ENCODE assay signal across 1 cellular context in the genomic region with DNA sequence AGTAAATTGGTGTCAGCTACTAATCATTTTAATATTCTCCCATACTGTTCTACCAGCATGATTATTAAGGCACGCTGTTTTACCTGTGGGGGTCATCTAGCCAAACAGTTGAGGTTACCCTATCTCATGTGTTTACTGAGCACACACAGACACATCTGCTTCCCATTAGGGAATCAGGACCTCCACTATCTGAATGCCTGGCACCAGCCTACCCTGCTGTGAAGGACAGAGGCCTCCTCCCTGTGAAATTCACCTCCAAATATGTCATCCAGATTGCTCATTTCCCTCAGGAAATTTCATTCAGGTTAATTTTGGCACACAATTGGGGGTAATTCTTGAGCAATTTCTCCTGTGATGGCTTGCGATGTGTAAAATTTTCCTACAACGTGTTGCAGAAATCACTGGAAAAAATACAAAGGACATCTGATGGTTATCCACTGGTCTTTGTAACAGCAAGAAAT.
TF ChIP-seq lines count a peak whose summit lies in the region.

No MANE protein-coding gene starts in this region.

TF ChIP-seq in HepG2, 621 proteins besides CTCF, POLR2A, EP300 and RAD21 (continued from another document):
- TF ChIP-seq, protein P1, sequence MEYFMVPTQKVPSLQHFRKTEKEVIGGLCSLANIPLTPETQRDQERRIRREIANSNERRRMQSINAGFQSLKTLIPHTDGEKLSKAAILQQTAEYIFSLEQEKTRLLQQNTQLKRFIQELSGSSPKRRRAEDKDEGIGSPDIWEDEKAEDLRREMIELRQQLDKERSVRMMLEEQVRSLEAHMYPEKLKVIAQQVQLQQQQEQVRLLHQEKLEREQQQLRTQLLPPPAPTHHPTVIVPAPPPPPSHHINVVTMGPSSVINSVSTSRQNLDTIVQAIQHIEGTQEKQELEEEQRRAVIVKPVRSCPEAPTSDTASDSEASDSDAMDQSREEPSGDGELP (IDR thresholded peaks at IDR 0.05; ENCODE audit: borderline replicate concordance, low read depth) = peak; percentile 15; the same call in 1 of the 2 replicates
- peak; percentile 72; the same call in 1 of the 2 replicates for TF ChIP-seq ZSCAN22 (CRISPR knock-in tag; IDR thresholded peaks at IDR 0.05)
- no peak for TF ChIP-seq ZNF354B (CRISPR knock-in tag; IDR thresholded peaks at IDR 0.05)
- peak; percentile 29; the same call in 1 of the 2 replicates for TF ChIP-seq SNAPC2 (CRISPR knock-in tag; IDR thresholded peaks at IDR 0.05)
- TF ChIP-seq ATM (IDR thresholded peaks at IDR 0.05; ENCODE audit: borderline replicate concordance) = no peak
- TF ChIP-seq, protein P2, sequence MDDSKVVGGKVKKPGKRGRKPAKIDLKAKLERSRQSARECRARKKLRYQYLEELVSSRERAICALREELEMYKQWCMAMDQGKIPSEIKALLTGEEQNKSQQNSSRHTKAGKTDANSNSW (CRISPR knock-in tag; IDR thresholded peaks at IDR 0.05; ENCODE audit: borderline replicate concordance) = no peak
- peak; percentile 13; the same call in 1 of the 2 replicates for TF ChIP-seq POGZ (CRISPR knock-in tag; IDR thresholded peaks at IDR 0.05)
- no peak for TF ChIP-seq ZNF878 (CRISPR knock-in tag; IDR thresholded peaks at IDR 0.05)
- peak; percentile 26; the same call in 1 of the 2 replicates for TF ChIP-seq HDAC2 (CRISPR knock-in tag; IDR thresholded peaks at IDR 0.05)
- peak; percentile 28; the same call in 1 of the 2 replicates for TF ChIP-seq GATAD2A (CRISPR knock-in tag; IDR thresholded peaks at IDR 0.05)
- TF ChIP-seq SKI (IDR thresholded peaks at IDR 0.05; ENCODE audit: partially characterized antibody) = no peak
- TF ChIP-seq ZNF598 (CRISPR knock-in tag; IDR thresholded peaks at IDR 0.05; ENCODE audit: borderline replicate concordance) = no peak
- no peak for TF ChIP-seq MAFF (IDR thresholded peaks at IDR 0.05; ENCODE audit: low read depth, low read length)
- TF ChIP-seq, protein P3, sequence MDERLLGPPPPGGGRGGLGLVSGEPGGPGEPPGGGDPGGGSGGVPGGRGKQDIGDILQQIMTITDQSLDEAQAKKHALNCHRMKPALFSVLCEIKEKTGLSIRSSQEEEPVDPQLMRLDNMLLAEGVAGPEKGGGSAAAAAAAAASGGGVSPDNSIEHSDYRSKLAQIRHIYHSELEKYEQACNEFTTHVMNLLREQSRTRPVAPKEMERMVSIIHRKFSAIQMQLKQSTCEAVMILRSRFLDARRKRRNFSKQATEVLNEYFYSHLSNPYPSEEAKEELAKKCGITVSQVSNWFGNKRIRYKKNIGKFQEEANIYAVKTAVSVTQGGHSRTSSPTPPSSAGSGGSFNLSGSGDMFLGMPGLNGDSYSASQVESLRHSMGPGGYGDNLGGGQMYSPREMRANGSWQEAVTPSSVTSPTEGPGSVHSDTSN (CRISPR knock-in tag; IDR thresholded peaks at IDR 0.05) = no peak
- no peak for TF ChIP-seq HNRNPH1 (optimal IDR thresholded peaks at IDR 0.05; ENCODE audit: low read depth, low read length)
- no peak for TF ChIP-seq BRD4 (CRISPR knock-in tag; IDR thresholded peaks at IDR 0.05)
- TF ChIP-seq ZNF292 (CRISPR knock-in tag; IDR thresholded peaks at IDR 0.05; ENCODE audit: borderline replicate concordance, low read depth) = no peak
- no peak for TF ChIP-seq HMG20B (CRISPR knock-in tag; conservative IDR thresholded peaks at IDR 0.05)
- no peak for TF ChIP-seq CEBPG (CRISPR knock-in tag; IDR thresholded peaks at IDR 0.05)
- TF ChIP-seq ERF (CRISPR knock-in tag; IDR thresholded peaks at IDR 0.05) = no peak
- TF ChIP-seq FOSL2 (CRISPR knock-in tag; IDR thresholded peaks at IDR 0.05) = no peak
- no peak for TF ChIP-seq ZNF382 (CRISPR knock-in tag; IDR thresholded peaks at IDR 0.05; ENCODE audit: borderline replicate concordance)
- no peak for TF ChIP-seq U2AF2 (IDR thresholded peaks at IDR 0.05; ENCODE audit: low read depth, low read length)
- TF ChIP-seq SNAI1 (CRISPR knock-in tag; IDR thresholded peaks at IDR 0.05; ENCODE audit: borderline replicate concordance) = no peak
- TF ChIP-seq SALL1 (CRISPR knock-in tag; IDR thresholded peaks at IDR 0.05) = peak; percentile 41; the same call in 1 of the 2 replicates
- TF ChIP-seq, protein P4, sequence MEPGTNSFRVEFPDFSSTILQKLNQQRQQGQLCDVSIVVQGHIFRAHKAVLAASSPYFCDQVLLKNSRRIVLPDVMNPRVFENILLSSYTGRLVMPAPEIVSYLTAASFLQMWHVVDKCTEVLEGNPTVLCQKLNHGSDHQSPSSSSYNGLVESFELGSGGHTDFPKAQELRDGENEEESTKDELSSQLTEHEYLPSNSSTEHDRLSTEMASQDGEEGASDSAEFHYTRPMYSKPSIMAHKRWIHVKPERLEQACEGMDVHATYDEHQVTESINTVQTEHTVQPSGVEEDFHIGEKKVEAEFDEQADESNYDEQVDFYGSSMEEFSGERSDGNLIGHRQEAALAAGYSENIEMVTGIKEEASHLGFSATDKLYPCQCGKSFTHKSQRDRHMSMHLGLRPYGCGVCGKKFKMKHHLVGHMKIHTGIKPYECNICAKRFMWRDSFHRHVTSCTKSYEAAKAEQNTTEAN (CRISPR knock-in tag; conservative IDR thresholded peaks at IDR 0.05) = no peak
- TF ChIP-seq ZBTB38 (CRISPR knock-in tag; IDR thresholded peaks at IDR 0.05) = peak; percentile 43; the same call in 1 of the 2 replicates
- TF ChIP-seq, protein P5, sequence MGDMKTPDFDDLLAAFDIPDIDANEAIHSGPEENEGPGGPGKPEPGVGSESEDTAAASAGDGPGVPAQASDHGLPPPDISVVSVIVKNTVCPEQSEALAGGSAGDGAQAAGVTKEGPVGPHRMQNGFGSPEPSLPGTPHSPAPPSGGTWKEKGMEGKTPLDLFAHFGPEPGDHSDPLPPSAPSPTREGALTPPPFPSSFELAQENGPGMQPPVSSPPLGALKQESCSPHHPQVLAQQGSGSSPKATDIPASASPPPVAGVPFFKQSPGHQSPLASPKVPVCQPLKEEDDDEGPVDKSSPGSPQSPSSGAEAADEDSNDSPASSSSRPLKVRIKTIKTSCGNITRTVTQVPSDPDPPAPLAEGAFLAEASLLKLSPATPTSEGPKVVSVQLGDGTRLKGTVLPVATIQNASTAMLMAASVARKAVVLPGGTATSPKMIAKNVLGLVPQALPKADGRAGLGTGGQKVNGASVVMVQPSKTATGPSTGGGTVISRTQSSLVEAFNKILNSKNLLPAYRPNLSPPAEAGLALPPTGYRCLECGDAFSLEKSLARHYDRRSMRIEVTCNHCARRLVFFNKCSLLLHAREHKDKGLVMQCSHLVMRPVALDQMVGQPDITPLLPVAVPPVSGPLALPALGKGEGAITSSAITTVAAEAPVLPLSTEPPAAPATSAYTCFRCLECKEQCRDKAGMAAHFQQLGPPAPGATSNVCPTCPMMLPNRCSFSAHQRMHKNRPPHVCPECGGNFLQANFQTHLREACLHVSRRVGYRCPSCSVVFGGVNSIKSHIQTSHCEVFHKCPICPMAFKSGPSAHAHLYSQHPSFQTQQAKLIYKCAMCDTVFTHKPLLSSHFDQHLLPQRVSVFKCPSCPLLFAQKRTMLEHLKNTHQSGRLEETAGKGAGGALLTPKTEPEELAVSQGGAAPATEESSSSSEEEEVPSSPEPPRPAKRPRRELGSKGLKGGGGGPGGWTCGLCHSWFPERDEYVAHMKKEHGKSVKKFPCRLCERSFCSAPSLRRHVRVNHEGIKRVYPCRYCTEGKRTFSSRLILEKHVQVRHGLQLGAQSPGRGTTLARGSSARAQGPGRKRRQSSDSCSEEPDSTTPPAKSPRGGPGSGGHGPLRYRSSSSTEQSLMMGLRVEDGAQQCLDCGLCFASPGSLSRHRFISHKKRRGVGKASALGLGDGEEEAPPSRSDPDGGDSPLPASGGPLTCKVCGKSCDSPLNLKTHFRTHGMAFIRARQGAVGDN (CRISPR knock-in tag; IDR thresholded peaks at IDR 0.05) = no peak
- TF ChIP-seq PRMT3 (CRISPR knock-in tag; IDR thresholded peaks at IDR 0.05; ENCODE audit: borderline replicate concordance, low read depth) = no peak
- TF ChIP-seq GTF2F1 (IDR thresholded peaks at IDR 0.05; ENCODE audit: low read length) = no peak
- TF ChIP-seq FOXA3 (CRISPR knock-in tag; IDR thresholded peaks at IDR 0.05) = peak; percentile 23; the same call in 1 of the 2 replicates
- TF ChIP-seq, protein P6, sequence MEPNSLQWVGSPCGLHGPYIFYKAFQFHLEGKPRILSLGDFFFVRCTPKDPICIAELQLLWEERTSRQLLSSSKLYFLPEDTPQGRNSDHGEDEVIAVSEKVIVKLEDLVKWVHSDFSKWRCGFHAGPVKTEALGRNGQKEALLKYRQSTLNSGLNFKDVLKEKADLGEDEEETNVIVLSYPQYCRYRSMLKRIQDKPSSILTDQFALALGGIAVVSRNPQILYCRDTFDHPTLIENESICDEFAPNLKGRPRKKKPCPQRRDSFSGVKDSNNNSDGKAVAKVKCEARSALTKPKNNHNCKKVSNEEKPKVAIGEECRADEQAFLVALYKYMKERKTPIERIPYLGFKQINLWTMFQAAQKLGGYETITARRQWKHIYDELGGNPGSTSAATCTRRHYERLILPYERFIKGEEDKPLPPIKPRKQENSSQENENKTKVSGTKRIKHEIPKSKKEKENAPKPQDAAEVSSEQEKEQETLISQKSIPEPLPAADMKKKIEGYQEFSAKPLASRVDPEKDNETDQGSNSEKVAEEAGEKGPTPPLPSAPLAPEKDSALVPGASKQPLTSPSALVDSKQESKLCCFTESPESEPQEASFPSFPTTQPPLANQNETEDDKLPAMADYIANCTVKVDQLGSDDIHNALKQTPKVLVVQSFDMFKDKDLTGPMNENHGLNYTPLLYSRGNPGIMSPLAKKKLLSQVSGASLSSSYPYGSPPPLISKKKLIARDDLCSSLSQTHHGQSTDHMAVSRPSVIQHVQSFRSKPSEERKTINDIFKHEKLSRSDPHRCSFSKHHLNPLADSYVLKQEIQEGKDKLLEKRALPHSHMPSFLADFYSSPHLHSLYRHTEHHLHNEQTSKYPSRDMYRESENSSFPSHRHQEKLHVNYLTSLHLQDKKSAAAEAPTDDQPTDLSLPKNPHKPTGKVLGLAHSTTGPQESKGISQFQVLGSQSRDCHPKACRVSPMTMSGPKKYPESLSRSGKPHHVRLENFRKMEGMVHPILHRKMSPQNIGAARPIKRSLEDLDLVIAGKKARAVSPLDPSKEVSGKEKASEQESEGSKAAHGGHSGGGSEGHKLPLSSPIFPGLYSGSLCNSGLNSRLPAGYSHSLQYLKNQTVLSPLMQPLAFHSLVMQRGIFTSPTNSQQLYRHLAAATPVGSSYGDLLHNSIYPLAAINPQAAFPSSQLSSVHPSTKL (CRISPR knock-in tag; IDR thresholded peaks at IDR 0.05) = peak; percentile 9; the same call in 1 of the 2 replicates
- no peak for TF ChIP-seq AKAP8 (CRISPR knock-in tag; IDR thresholded peaks at IDR 0.05)
- no peak for TF ChIP-seq ZNF317 (CRISPR knock-in tag; IDR thresholded peaks at IDR 0.05)
- no peak for TF ChIP-seq ZZZ3 (CRISPR knock-in tag; IDR thresholded peaks at IDR 0.05; ENCODE audit: borderline replicate concordance)
- TF ChIP-seq NR2C2 (CRISPR knock-in tag; IDR thresholded peaks at IDR 0.05; ENCODE audit: borderline replicate concordance) = no peak
- TF ChIP-seq, protein P7, sequence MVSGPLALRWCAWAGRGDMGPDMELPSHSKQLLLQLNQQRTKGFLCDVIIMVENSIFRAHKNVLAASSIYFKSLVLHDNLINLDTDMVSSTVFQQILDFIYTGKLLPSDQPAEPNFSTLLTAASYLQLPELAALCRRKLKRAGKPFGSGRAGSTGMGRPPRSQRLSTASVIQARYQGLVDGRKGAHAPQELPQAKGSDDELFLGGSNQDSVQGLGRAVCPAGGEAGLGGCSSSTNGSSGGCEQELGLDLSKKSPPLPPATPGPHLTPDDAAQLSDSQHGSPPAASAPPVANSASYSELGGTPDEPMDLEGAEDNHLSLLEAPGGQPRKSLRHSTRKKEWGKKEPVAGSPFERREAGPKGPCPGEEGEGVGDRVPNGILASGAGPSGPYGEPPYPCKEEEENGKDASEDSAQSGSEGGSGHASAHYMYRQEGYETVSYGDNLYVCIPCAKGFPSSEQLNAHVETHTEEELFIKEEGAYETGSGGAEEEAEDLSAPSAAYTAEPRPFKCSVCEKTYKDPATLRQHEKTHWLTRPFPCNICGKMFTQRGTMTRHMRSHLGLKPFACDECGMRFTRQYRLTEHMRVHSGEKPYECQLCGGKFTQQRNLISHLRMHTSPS (CRISPR knock-in tag; IDR thresholded peaks at IDR 0.05; ENCODE audit: low read depth) = no peak; the same call in 1 of the 2 replicates
- TF ChIP-seq FLYWCH1 (CRISPR knock-in tag; IDR thresholded peaks at IDR 0.05) = no peak
